8 cellular contexts compared by ENCODE assay signal in the genomic region with DNA sequence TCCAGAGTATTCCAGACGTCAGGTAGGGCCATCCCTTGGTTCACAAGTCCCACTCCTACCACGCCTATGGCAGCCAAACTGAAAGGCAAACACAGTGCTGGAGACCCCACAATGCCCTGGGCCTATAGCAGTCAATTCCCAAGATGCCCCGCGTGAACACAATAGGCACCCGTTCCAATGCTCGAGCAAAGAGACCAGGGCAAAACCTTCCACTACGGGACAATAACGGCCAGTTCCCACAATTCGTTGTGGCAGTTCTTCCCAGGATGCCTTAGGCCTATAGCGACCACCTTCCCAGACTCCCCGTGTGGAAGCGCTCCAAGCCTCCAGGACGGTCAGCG. TPM values are rescaled to one million over a fixed set of nuclear protein-coding genes. Genes with fewer than 3 reads are reported as not detected.
DNase-seq lines count a peak whose midpoint lies in the region; ATAC-seq and TF ChIP-seq lines count a peak whose summit lies in the region.

No MANE protein-coding gene starts in this region.

- peak; percentile 20 for ATAC-seq in Right ventricle myocardium inferior
- peak; percentile 12 for ATAC-seq in HG03025 (IDR thresholded peaks at IDR 0.05; ENCODE audit: low FRiP score, unreplicated experiment)

- peak overlapping the region; percentile 67 to 92 for H3K27ac ChIP-seq in ovary

- no peak for TF ChIP-seq POLR2A in ovary (IDR thresholded peaks at IDR 0.05)

- DNase-seq in Right ventricle myocardium inferior (ENCODE audit: missing footprints) (no peak), cardiac septum (ENCODE audit: low spot score) (no peak), NCI-H2227 treated with DMSO at 0.1 percent for 48 hours (lab: John Stamatoyannopoulos, UW) (peak; percentile 77), activated T-cell treated with anti-CD3 and anti-CD28 coated beads for 48 hours (ENCODE audit: low read depth) (peak; percentile 44), foreskin fibroblast (no peak), ovary (no peak), COLO829 (ENCODE audit: low spot score) (no peak)

- H3K4me1 ChIP-seq in ovary (ENCODE audit: insufficient read depth): peaks cover 5% of the 10 kb centered on the region

- 0 to 3% (median 1%) methylated on average over 14 of the region's 14 CpGs for whole genome bisulfite sequencing in ovary, 3 donors

- H3K4me3 ChIP-seq in foreskin fibroblast (ENCODE audit: low read depth in 1 of 2, low read length in 2 of 2): peak overlapping the region; percentile 90 to 95
- H3K4me3 ChIP-seq in ovary: peak overlapping the region; percentile 75

- TF ChIP-seq CTCF in foreskin fibroblast (IDR thresholded peaks at IDR 0.05; ENCODE audit: low read depth, low read length): no peak
- no peak for TF ChIP-seq CTCF in ovary (IDR thresholded peaks at IDR 0.05)

- H3K9me3 ChIP-seq in ovary: no peaks in the 10 kb centered on the region

- no peaks in the 10 kb centered on the region for H3K36me3 ChIP-seq in ovary

- no peaks in the 10 kb centered on the region for H3K27me3 ChIP-seq in ovary

- TF ChIP-seq EP300 in ovary (IDR thresholded peaks at IDR 0.05): no peak

- intact Hi-C loops in Right ventricle myocardium inferior (cut with DNase I) (loop anchor here (1.0 kb wide), 1 partner anchor 23 kb away; the partner anchor contains the start of genes IRGQ and ZNF576), cardiac septum (cut with DNase I) (loop anchor here (1.0 kb wide), 1 partner anchor 23 kb away; the partner anchor contains the start of genes IRGQ and ZNF576), ovary (cut with DNase I) (no loop called here)

RNA-seq across cellular contexts. Expression of gene ZNF428, which starts 0.5 kb away (rescaled TPM):
- total RNA-seq in Right ventricle myocardium inferior (32.9 TPM), cardiac septum (35.6 TPM), ovary (10 to 100 TPM; 30.0 to 69.0 (median 43.1) TPM)
- 10 to 100 TPM; 11.6 to 59.0 TPM for polyA plus RNA-seq in ovary

RNA-seq across cellular contexts. Expression of gene SRRM5, which starts 7.0 kb away (rescaled TPM):
- total RNA-seq in Right ventricle myocardium inferior (0.16 TPM), cardiac septum (0.38 TPM), ovary (under 1 TPM; 0.10 to 0.73 (median 0.33) TPM)
- polyA plus RNA-seq in ovary: under 1 TPM; 0.25 to 0.50 TPM

RNA-seq across cellular contexts. Expression of gene CADM4, which starts 20.8 kb away (rescaled TPM):
- total RNA-seq in Right ventricle myocardium inferior: 9.7 TPM
- total RNA-seq in cardiac septum: 5.7 TPM
- total RNA-seq in ovary: 10 to 100 TPM in 6 of 7 donors, 1 to 10 TPM in 1; 8.2 to 24.3 (median 11.3) TPM
- 10 to 100 TPM in 1 of 2 donors, 1 to 10 TPM in 1; 6.2 to 17.8 TPM for polyA plus RNA-seq in ovary

RNA-seq across cellular contexts. Expression of gene ZNF576, which starts 22.5 kb away (rescaled TPM):
- 9.3 TPM for total RNA-seq in Right ventricle myocardium inferior
- total RNA-seq in cardiac septum: 11.5 TPM
- total RNA-seq in ovary: 10 to 100 TPM; 11.5 to 22.4 (median 16.9) TPM
- 10 to 100 TPM in 1 of 2 donors, 1 to 10 TPM in 1; 8.6 to 16.6 TPM for polyA plus RNA-seq in ovary

RNA-seq across cellular contexts. Expression of gene IRGQ, which starts 23.0 kb away (rescaled TPM):
- 16.2 TPM for total RNA-seq in Right ventricle myocardium inferior
- total RNA-seq in cardiac septum: 30.2 TPM
- total RNA-seq in ovary: 10 to 100 TPM; 11.6 to 25.8 (median 19.8) TPM
- polyA plus RNA-seq in ovary: 10 to 100 TPM in 1 of 2 donors, 1 to 10 TPM in 1; 5.4 to 10.5 TPM

Comparison
In these comparisons a context has a peak if more than half of its experiments do, and no peak if none do; other contexts are left out.
1. DNase-seq: peak in NCI-H2227 treated with DMSO at 0.1 percent for 48 hours (single experiment) and activated T-cell treated with anti-CD3 and anti-CD28 coated beads for 48 hours (single experiment); none in Right ventricle myocardium inferior (single experiment), cardiac septum (single experiment), foreskin fibroblast (0 of 2), ovary (0 of 5) and COLO829 (single experiment).
2. intact Hi-C loops: an anchor here in Right ventricle myocardium inferior (1.0 kb wide) and cardiac septum (1.0 kb wide); none called in ovary.